Comparison of ENCODE assay signal across 28 cellular contexts in the genomic region with DNA sequence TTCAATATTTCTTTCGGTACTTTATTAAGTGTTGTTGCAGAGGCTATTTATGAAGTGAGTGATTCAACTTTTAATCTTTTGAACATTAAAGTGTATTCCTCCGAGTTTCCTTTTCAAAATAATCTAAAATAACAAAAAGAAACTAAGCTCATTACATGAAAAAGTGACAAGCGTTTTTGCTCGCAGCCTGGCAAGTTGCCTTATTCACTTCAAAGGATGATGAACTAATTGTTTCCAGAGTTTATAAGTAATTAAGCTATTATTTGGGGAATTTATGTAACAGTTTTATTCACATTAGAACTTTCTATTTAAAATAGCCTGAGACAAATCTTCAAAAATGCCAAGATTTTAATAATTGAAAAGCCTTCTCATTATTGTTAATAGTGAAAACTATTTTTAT.
DNase-seq lines count a peak whose midpoint lies in the region; ATAC-seq, FAIRE-seq and TF ChIP-seq lines count a peak whose summit lies in the region.
"Had no signal": no experiment of that assay in that cellular context is flagged by ENCODE, and none has a peak within 500 bp of the region (broad histone marks: within the 10 kb centered on the region; RNA-seq: fewer than 3 reads in every experiment).

No MANE protein-coding gene starts in this region.

- H3K27me3 ChIP-seq in prostate gland (replicated peaks; ENCODE audit: insufficient read depth) (peaks cover 12% of the 10 kb centered on the region), vagina (no peaks in the 10 kb centered on the region)

- no peaks in the 10 kb centered on the region for H3K9me3 ChIP-seq in kidney (ENCODE audit: control insufficient read depth in 1 of 2, low read length in 2 of 2)
- H3K9me3 ChIP-seq in prostate gland = no peaks in the 10 kb centered on the region
- no peaks in the 10 kb centered on the region for H3K9me3 ChIP-seq in vagina
- H3K9me3 ChIP-seq: HAP-1, SJSA1 had no signal

- no peak for ATAC-seq in left cardiac atrium
- ATAC-seq in HG03460 (IDR thresholded peaks at IDR 0.05; ENCODE audit: unreplicated experiment) = no peak
- ATAC-seq: activated T-cell treated with anti-CD3 and anti-CD28 coated beads, Interleukin-2, amount 50 U/mL, for 4 hours; stimulated activated effector memory CD8-positive, alpha-beta T cell treated with anti-CD3 and anti-CD28 coated beads, Interleukin-12 subunit alpha, Interleukin-12 subunit beta, amount 100 ng/mL, for 72 hours; T-cell had no signal

- H3K9ac ChIP-seq in kidney (ENCODE audit: low read length in 2 of 2) = no peak overlapping the region

- no peak for TF ChIP-seq POLR2A in prostate gland (IDR thresholded peaks at IDR 0.05)
- TF ChIP-seq POLR2A in vagina (IDR thresholded peaks at IDR 0.05) = no peak

- 38% methylated on average over 4 of the region's 4 CpGs for WGBS in prostate gland

- intact Hi-C loops in kidney (cut with DNase I) = loop anchor here (5.0 kb wide), 2 partner anchors 108 to 142 kb away; no protein-coding TSS in a partner anchor
- intact Hi-C loops in prostate gland (cut with DNase I) = loop anchor here (10.0 kb wide), 2 partner anchors 891 to 1071 kb away; no protein-coding TSS in a partner anchor
- intact Hi-C loops in vagina (cut with DNase I) = loop anchor here (10.0 kb wide), 1 partner anchor 279 kb away; no protein-coding TSS in a partner anchor
- intact Hi-C loops in left cardiac atrium (cut with DNase I) = no loop called here

- TF ChIP-seq CTCF in kidney (IDR thresholded peaks at IDR 0.05; ENCODE audit: borderline replicate concordance, extremely low read depth, insufficient read depth) (no peak), prostate gland (IDR thresholded peaks at IDR 0.05) (no peak), vagina (IDR thresholded peaks at IDR 0.05) (no peak)

- H3K4me1 ChIP-seq in kidney (ENCODE audit: control insufficient read depth in 1 of 2, insufficient read depth in 1 of 2, low read depth in 1 of 2, low read length in 2 of 2) = no peaks in the 10 kb centered on the region
- H3K4me1 ChIP-seq in prostate gland (replicated peaks) = no peaks in the 10 kb centered on the region
- no peaks in the 10 kb centered on the region for H3K4me1 ChIP-seq in vagina
- H3K4me1 ChIP-seq: HAP-1, SJSA1 had no signal

- FAIRE-seq in kidney (lab: Jason Lieb, UNC) = peak; percentile 25
- FAIRE-seq: GM12892 had no signal

- H3K27ac ChIP-seq in kidney (ENCODE audit: low read depth in 2 of 2, low read length in 2 of 2) (peak overlapping the region; percentile 30 to 93), prostate gland (peak overlapping the region; percentile 79 to 89), vagina (peak overlapping the region; percentile 95)
- H3K27ac ChIP-seq: 22Rv1, cardiac muscle cell, coronary artery, RWPE1, SJSA1 had no signal

- H3K36me3 ChIP-seq in kidney (ENCODE audit: control insufficient read depth in 1 of 2, insufficient read depth in 2 of 2, low read length in 2 of 2) (no peaks in the 10 kb centered on the region), prostate gland (no peaks in the 10 kb centered on the region), vagina (no peaks in the 10 kb centered on the region)
- H3K36me3 ChIP-seq: cardiac muscle cell, HAP-1, SJSA1 had no signal

- peak; percentile 50 for DNase-seq in NCI-H1105 treated with DMSO at 0.1 percent for 48 hours (lab: John Stamatoyannopoulos, UW)
- DNase-seq in NCI-H1105 (lab: John Stamatoyannopoulos, UW) = no peak
- no peak for DNase-seq in kidney
- no peak for DNase-seq in prostate gland (ENCODE audit: low spot score)
- DNase-seq in vagina (ENCODE audit: extremely low spot score in 2 of 2) = no peak
- no peak for DNase-seq in left cardiac atrium
- no peak for DNase-seq in stimulated activated CD4-positive, alpha-beta T cell treated with anti-CD3 and anti-CD28 coated beads, Interleukin-2, amount 100 ng/mL, for 48 hours
- DNase-seq: activated CD4-positive, alpha-beta T cell treated with anti-CD3 and anti-CD28 coated beads, Interleukin-2, amount 10 ng/mL, durations not matched to agents 7 days and 5 days; activated gamma-delta T cell; activated naive CD8-positive, alpha-beta T cell treated with anti-CD3 and anti-CD28 coated beads for 36 hours; activated T-cell treated with anti-CD3 and anti-CD28 coated beads, Interleukin-2, amount 50 U/mL, for 4 hours; aorta; effector CD8-positive, alpha-beta T cell; foreskin fibroblast; head of caudate nucleus; kidney glomerular epithelial cell; NCI-H1694; stimulated activated CD4-positive, alpha-beta T cell treated with anti-CD3 and anti-CD28 coated beads, Interleukin-15, amount 100 ng/mL, for 24 hours; T-cell had no signal

- peak overlapping the region in 1 of 2 donors; percentile 19 for H3K4me3 ChIP-seq in kidney (ENCODE audit: low read length in 2 of 2)
- H3K4me3 ChIP-seq in prostate gland = no peak overlapping the region
- H3K4me3 ChIP-seq in vagina = peak overlapping the region; percentile 45 to 54
- H3K4me3 ChIP-seq: cardiac muscle cell, coronary artery, HAP-1, SJSA1 had no signal

Comparison
In these comparisons a context has a peak if more than half of its experiments do, and no peak if none do; other contexts are left out.
1. H3K4me3 ChIP-seq: peak in vagina (2 of 2); none in prostate gland (0 of 2).
2. intact Hi-C loops: an anchor here in kidney (5.0 kb wide), prostate gland (10.0 kb wide) and vagina (10.0 kb wide); none called in left cardiac atrium.
3. Peak in every context shown above with its lines, with median percentiles within 50 percentile points of each other: H3K27ac ChIP-seq.